Comparison of ENCODE assay signal across 7 cellular contexts in the genomic region with DNA sequence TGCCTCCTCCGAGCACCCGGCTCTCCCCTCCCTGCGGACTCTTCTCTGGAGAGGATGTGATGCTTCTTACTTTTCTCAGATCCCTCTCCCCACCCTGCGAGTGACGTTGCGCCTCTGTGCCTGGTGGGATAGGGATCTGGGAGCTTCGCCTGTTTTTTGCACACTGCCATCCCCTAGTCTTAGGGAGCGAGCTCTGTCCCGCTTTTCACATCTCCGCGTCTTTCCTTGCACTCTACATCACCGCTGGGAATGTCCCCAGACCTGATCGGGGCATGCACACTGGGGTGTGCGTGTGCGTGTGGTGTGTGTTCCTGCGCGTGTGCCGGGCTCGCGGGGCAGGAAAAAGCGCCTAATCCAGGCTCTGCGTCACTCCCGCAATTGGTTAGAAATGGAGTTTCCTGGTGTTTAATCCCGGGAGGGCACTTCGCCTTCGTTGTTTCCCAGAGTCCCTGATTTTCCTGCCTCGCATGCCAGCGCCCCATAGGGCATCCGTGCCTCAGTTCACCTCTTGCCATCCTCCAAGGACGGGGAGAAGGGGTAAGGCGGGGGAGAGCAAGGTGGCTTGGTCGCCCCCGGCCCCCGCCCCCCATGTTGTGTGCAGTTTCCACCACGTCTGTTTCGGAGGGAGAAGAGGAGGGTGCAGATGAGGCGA. TPM values are rescaled to one million over a fixed set of nuclear protein-coding genes. Genes with fewer than 3 reads are reported as not detected.
DNase-seq lines count a peak whose midpoint lies in the region; ATAC-seq and TF ChIP-seq lines count a peak whose summit lies in the region.

No MANE protein-coding gene starts in this region.

- H3K9me3 ChIP-seq in HUES48 (ENCODE audit: control insufficient read depth, insufficient read depth, low read length) (no peaks in the 10 kb centered on the region), ascending aorta (no peaks in the 10 kb centered on the region), iPS-18c (ENCODE audit: control insufficient read depth, insufficient read depth, low read length) (no peaks in the 10 kb centered on the region)

- ATAC-seq in GM21737 (IDR thresholded peaks at IDR 0.05; ENCODE audit: unreplicated experiment) = no peak

- no peaks in the 10 kb centered on the region for H3K36me3 ChIP-seq in HUES48 (ENCODE audit: control insufficient read depth, insufficient read depth, low read length)
- H3K36me3 ChIP-seq in ascending aorta = no peaks in the 10 kb centered on the region

- DNase-seq in ascending aorta (ENCODE audit: low spot score in 2 of 2) (peak; percentile 21 to 77), skeletal muscle cell (ENCODE audit: low read depth) (no peak), DMS79 treated with DMSO at 0.1 percent for 48 hours (lab: John Stamatoyannopoulos, UW) (no peak), NCI-H2196 treated with DMSO at 0.1 percent for 48 hours (lab: John Stamatoyannopoulos, UW; ENCODE audit: unreplicated experiment) (no peak)

- H3K4me3 ChIP-seq in HUES48 (ENCODE audit: low read depth, low read length) (peak overlapping the region; percentile 72), ascending aorta (peak overlapping the region; percentile 73 to 98), iPS-18c (ENCODE audit: insufficient read depth, low read depth, low read length) (peak overlapping the region; percentile 66), skeletal muscle cell (ENCODE audit: low read depth, low read length) (peak overlapping the region; percentile 67)

- TF ChIP-seq CTCF in ascending aorta (IDR thresholded peaks at IDR 0.05) = no peak

- peaks cover 59% of the 10 kb centered on the region for H3K27me3 ChIP-seq in HUES48 (ENCODE audit: control insufficient read depth, insufficient read depth, low read length)
- no peaks in the 10 kb centered on the region for H3K27me3 ChIP-seq in ascending aorta

- no peak overlapping the region for H3K9ac ChIP-seq in HUES48 (ENCODE audit: low read depth, low read length)

- intact Hi-C loops in ascending aorta (cut with DNase I) = loop anchor here (1.0 to 10.0 kb wide), 7 partner anchors 19 to 775 kb away; partner anchors contain the start of genes KLF3, PGM2 and RELL1

- H3K4me1 ChIP-seq in HUES48 (ENCODE audit: control insufficient read depth, insufficient read depth, low read length) (peaks cover 12% of the 10 kb centered on the region; the same call in 1 of the 2 replicates), ascending aorta (peaks cover 0 to 22% of the 10 kb centered on the region in 2 donors)

- H3K27ac ChIP-seq in HUES48 (ENCODE audit: low read depth, low read length) = no peak overlapping the region
- H3K27ac ChIP-seq in ascending aorta = peak overlapping the region; percentile 97

RNA-seq across cellular contexts. Expression of gene TBC1D1, which starts 0.9 kb away (rescaled TPM):
- total RNA-seq in ascending aorta = 132 TPM

Comparison
In these comparisons a context has a peak if more than half of its experiments do, and no peak if none do; other contexts are left out.
1. DNase-seq: peak in ascending aorta (2 of 2); none in skeletal muscle cell (single experiment), DMS79 treated with DMSO at 0.1 percent for 48 hours (single experiment) and NCI-H2196 treated with DMSO at 0.1 percent for 48 hours (single experiment).
2. Peak in every context shown above with its lines, with median percentiles within 50 percentile points of each other: H3K4me3 ChIP-seq.